9 cellular contexts compared by ENCODE assay signal in genomic region chr9:108057421-108058136, GRCh38.
A peak's percentile ranks its signal among the peaks of the same experiment; 100 is the strongest.
DNase-seq lines count a peak whose midpoint lies in the region; ATAC-seq and TF ChIP-seq lines count a peak whose summit lies in the region.
"Had no signal": no experiment of that assay in that cellular context is flagged by ENCODE, and none has a peak within 500 bp of the region (broad histone marks: within the 10 kb centered on the region; RNA-seq: fewer than 3 reads in every experiment).

No MANE protein-coding gene starts in this region.

- no peaks in the 10 kb centered on the region for H3K36me3 ChIP-seq in vagina

- no peak for TF ChIP-seq POLR2A in vagina (IDR thresholded peaks at IDR 0.05)

- H3K9me3 ChIP-seq in vagina: no peaks in the 10 kb centered on the region

- H3K27ac ChIP-seq in vagina: peak overlapping the region; percentile 40
- H3K27ac ChIP-seq: 22Rv1 had no signal

- no peak for TF ChIP-seq CTCF in vagina (IDR thresholded peaks at IDR 0.05)

- no peaks in the 10 kb centered on the region for H3K27me3 ChIP-seq in vagina

- peak; percentile 75 for ATAC-seq in left colon
- ATAC-seq in HG03280 (IDR thresholded peaks at IDR 0.05; ENCODE audit: unreplicated experiment): no peak

- intact Hi-C loops in left colon (cut with DNase I, micrococcal nuclease) (no loop called here), vagina (cut with DNase I) (no loop called here)

- H3K4me3 ChIP-seq in vagina: no peak overlapping the region

- peaks cover 51% of the 10 kb centered on the region for H3K4me1 ChIP-seq in vagina

- DNase-seq in DMS 273 (lab: John Stamatoyannopoulos, UW; ENCODE audit: unreplicated experiment) (peak; percentile 3), DMS 273 treated with DMSO at 0.1 percent for 48 hours (lab: John Stamatoyannopoulos, UW) (no peak), brain pericyte (ENCODE audit: low read depth, low spot score) (peak; percentile 18), left colon (peak in 1 of 2 donors; percentile 43), vagina (ENCODE audit: extremely low spot score in 2 of 2) (no peak), NCI-H748 treated with DMSO at 0.1 percent for 48 hours (lab: John Stamatoyannopoulos, UW) (no peak), NCI-H2196 treated with DMSO at 0.1 percent for 48 hours (lab: John Stamatoyannopoulos, UW; ENCODE audit: unreplicated experiment) (no peak)

Comparison
In these comparisons a context has a peak if more than half of its experiments do, and no peak if none do; other contexts are left out.
1. DNase-seq: peak in DMS 273 (single experiment) and brain pericyte (single experiment); none in DMS 273 treated with DMSO at 0.1 percent for 48 hours (single experiment), vagina (0 of 2), NCI-H748 treated with DMSO at 0.1 percent for 48 hours (single experiment) and NCI-H2196 treated with DMSO at 0.1 percent for 48 hours (single experiment).